8 cellular contexts compared by ENCODE assay signal in genomic region chr16:49491736-49492089, GRCh38.
DNase-seq lines count a peak whose midpoint lies in the region; ATAC-seq lines count a peak whose summit lies in the region.

No MANE protein-coding gene starts in this region.

- H3K36me3 ChIP-seq in stomach smooth muscle (ENCODE audit: control insufficient read depth in 2 of 2, insufficient read depth in 2 of 2, low read length in 2 of 2), result peaks cover 0 to 2% of the 10 kb centered on the region in 2 donors

- H3K4me1 ChIP-seq in stomach smooth muscle (ENCODE audit: control insufficient read depth, insufficient read depth, low read length), result peaks cover 9% of the 10 kb centered on the region

- H3K27me3 ChIP-seq in stomach smooth muscle (ENCODE audit: control insufficient read depth in 1 of 2, insufficient read depth in 2 of 2, low read length in 2 of 2), result no peaks in the 10 kb centered on the region

- in situ Hi-C loops in T47D (cut with HindIII; ENCODE audit: low pct_unique_long_range_greater_than_20kb, low sequenced_read_pairs), result no loop called here

- ATAC-seq in GM18861 (IDR thresholded peaks at IDR 0.05; ENCODE audit: unreplicated experiment), result no peak
- no peak for ATAC-seq in HG02798 (IDR thresholded peaks at IDR 0.05; ENCODE audit: poor library complexity, unreplicated experiment)
- no peak for ATAC-seq in GM18868 (IDR thresholded peaks at IDR 0.05; ENCODE audit: unreplicated experiment)

- H3K9me3 ChIP-seq in stomach smooth muscle (ENCODE audit: control insufficient read depth in 2 of 2, low read length in 2 of 2), result peaks cover 0 to 2% of the 10 kb centered on the region in 2 donors

- peak overlapping the region; percentile 43 to 59 for H3K4me3 ChIP-seq in stomach smooth muscle (ENCODE audit: low read length in 2 of 2)

- H3K9ac ChIP-seq in stomach smooth muscle (ENCODE audit: low read length in 2 of 2), result no peak overlapping the region

- no peak overlapping the region for H3K27ac ChIP-seq in stomach smooth muscle (ENCODE audit: low read length)

- DNase-seq in HuH-7 (ENCODE audit: low spot score), result peak; percentile 46
- peak; percentile 30 to 32 for DNase-seq in T47D (ENCODE audit: low read depth in 1 of 2, low spot score in 1 of 2)
- DNase-seq in islet precursor cell, result peak; percentile 86
- DNase-seq in effector CD4-positive, alpha-beta T cell, result no peak
